In genomic region chr3:193878051-193878838, GRCh38 we compare ENCODE assay signal across 19 cellular contexts.
"Had no signal": no experiment of that assay in that cellular context is flagged by ENCODE, and none has a peak within 500 bp of the region (broad histone marks: within the 10 kb centered on the region; RNA-seq: fewer than 3 reads in every experiment).

No MANE protein-coding gene starts in this region.

- H3K36me3 ChIP-seq: cardiac muscle cell, lower lobe of right lung, thyroid gland, uterus had no signal

- ATAC-seq: right cardiac atrium had no signal

- H3K9me3 ChIP-seq: lower lobe of right lung, thyroid gland, uterus had no signal

- DNase-seq: activated CD8-positive, alpha-beta memory T cell treated with anti-CD3 and anti-CD28 coated beads, Interleukin-2, amount 50 U/mL, for 4 hours; activated naive CD4-positive, alpha-beta T cell treated with Interleukin-2 at 50 U/mL for 16 hours; activated naive CD8-positive, alpha-beta T cell treated with anti-CD3 and anti-CD28 coated beads, Interleukin-2, amount 10 ng/mL, durations not matched to agents 7 days and 5 days; activated T-cell treated with anti-CD3 and anti-CD28 coated beads, Interleukin-2, amount 50 U/mL, for 24 hours; cortex of kidney; endodermal cell; lower lobe of right lung; mesendoderm; naive B cell; nucleus accumbens; right cardiac atrium; stimulated activated CD4-positive, alpha-beta T cell treated with anti-CD3 and anti-CD28 coated beads, Interleukin-12 subunit alpha, Interleukin-12 subunit beta, amount 100 ng/mL, for 4 hours; substantia nigra; thyroid gland; uterus had no signal

- H3K4me1 ChIP-seq: lower lobe of right lung, uterus had no signal

- H3K9me3 Mint-ChIP-seq: activated naive CD8-positive, alpha-beta T cell treated with anti-CD3 and anti-CD28 coated beads, Interleukin-2, amount 10 ng/mL, durations not matched to agents 7 days and 5 days; activated T-cell treated with anti-CD3 and anti-CD28 coated beads, Interleukin-2, amount 50 U/mL, for 24 hours; activated T-helper 2 cell treated with anti-CD3 and anti-CD28 coated beads, Interferon-gamma antibody, Interleukin-2, Interleukin-4, amounts not matched to agents 10 μg/mL and 5 μg/mL and 100 μg/mL, durations not matched to agents 14 hours and 24 hours and 36 hours; endodermal cell; stimulated activated naive CD8-positive, alpha-beta T cell treated with anti-CD3 and anti-CD28 coated beads, Interleukin-15, Interleukin-2, amounts not matched to agents 100 ng/mL and 50 ng/mL, for 24 hours had no signal

- H3K4me3 ChIP-seq: cardiac muscle cell, lower lobe of right lung, thyroid gland, uterus had no signal

- H3K27ac ChIP-seq: cardiac muscle cell, lower lobe of right lung, parathyroid adenoma, thyroid gland, uterus had no signal

- H3K27me3 ChIP-seq: cardiac muscle cell, thyroid gland, uterus had no signal

- H3K36me3 Mint-ChIP-seq: activated naive CD8-positive, alpha-beta T cell treated with anti-CD3 and anti-CD28 coated beads, Interleukin-2, amount 10 ng/mL, durations not matched to agents 7 days and 5 days; naive B cell had no signal

- H3K4me3 Mint-ChIP-seq: activated naive CD8-positive, alpha-beta T cell treated with anti-CD3 and anti-CD28 coated beads, Interleukin-2, amount 10 ng/mL, durations not matched to agents 7 days and 5 days; activated T-cell treated with anti-CD3 and anti-CD28 coated beads, Interleukin-2, amount 50 U/mL, for 24 hours; endodermal cell; stimulated activated naive CD8-positive, alpha-beta T cell treated with anti-CD3 and anti-CD28 coated beads, Interleukin-15, Interleukin-2, amounts not matched to agents 100 ng/mL and 50 ng/mL, for 24 hours had no signal

- H3K4me1 Mint-ChIP-seq: activated naive CD8-positive, alpha-beta T cell treated with anti-CD3 and anti-CD28 coated beads, Interleukin-2, amount 10 ng/mL, durations not matched to agents 7 days and 5 days had no signal

- H3K27ac Mint-ChIP-seq: activated naive CD8-positive, alpha-beta T cell treated with anti-CD3 and anti-CD28 coated beads, Interleukin-2, amount 10 ng/mL, durations not matched to agents 7 days and 5 days; activated T-cell treated with anti-CD3 and anti-CD28 coated beads, Interleukin-2, amount 50 U/mL, for 24 hours; activated T-helper 2 cell treated with anti-CD3 and anti-CD28 coated beads, Interferon-gamma antibody, Interleukin-2, Interleukin-4, amounts not matched to agents 10 μg/mL and 5 μg/mL and 100 μg/mL, durations not matched to agents 14 hours and 24 hours and 36 hours; stimulated activated naive CD8-positive, alpha-beta T cell treated with anti-CD3 and anti-CD28 coated beads, Interleukin-15, Interleukin-2, amounts not matched to agents 100 ng/mL and 50 ng/mL, for 24 hours had no signal
